Comparison of ENCODE assay signal across 8 cellular contexts in the genomic region with DNA sequence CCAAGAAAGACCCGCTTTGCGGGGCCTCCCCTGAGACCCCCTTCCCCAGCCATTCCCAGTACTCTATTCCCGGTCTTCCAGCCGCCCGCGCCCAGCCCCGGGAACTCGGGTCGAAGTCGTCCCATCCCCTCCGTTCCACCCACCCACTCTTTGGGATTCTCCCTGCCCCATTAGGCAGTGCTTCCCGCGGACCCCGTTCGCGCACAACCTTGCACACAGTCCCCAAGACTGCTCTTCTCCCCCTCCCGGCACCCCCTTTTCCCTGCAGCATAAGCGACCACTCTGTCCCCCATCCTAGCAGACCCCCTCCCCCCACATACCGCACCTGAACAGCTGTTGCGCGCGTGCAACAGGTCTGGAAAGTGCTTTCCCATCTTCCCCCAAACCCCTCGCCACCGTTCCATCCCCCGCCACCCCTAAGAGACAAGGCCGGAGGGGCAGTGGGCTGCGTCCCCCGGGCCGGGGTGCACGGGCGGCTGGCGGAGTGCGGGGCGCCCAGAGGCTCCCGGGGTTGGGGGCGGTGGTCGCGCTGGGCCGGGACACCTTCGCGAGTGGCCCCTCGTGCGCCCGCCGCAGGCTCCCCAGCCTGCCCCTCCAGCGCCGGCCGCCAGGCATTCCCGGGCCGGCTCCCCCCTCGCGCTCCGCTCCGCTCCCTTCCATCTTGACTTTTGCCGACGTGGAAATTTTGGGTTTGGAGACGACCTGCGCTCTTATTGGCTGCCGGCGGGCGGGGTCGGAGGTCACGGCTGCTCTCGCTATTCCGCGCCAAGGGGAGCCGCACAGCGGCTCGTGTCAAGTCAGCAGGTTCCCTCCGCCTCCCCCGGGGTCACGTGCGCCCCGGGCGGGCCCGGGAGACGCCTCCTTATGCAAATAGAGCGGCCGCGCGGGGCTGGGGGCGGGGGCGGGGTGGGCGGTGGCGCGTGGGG.
DNase-seq lines count a peak whose midpoint lies in the region; ATAC-seq, FAIRE-seq and TF ChIP-seq lines count a peak whose summit lies in the region.

No MANE protein-coding gene starts in this region.

- peaks cover 62% of the 10 kb centered on the region for H3K27me3 Mint-ChIP-seq in dendritic cell treated with granulocyte-macrophage colony-stimulating factor and Interleukin-4, amounts not matched to agents 40 ng/mL and 50 ng/mL, for 4 days

- DNase-seq in AG10803 (ENCODE audit: low read depth) (peak; percentile 76), NCI-H2227 treated with DMSO at 0.1 percent for 48 hours (lab: John Stamatoyannopoulos, UW) (peak; percentile 91), HepG2 (ENCODE audit: low spot score) (peak; percentile 88)
- DNase-seq in activated CD4-positive, alpha-beta T cell treated with anti-CD3 and anti-CD28 coated beads for 48 hours, result peak; percentile 88
- peak; percentile 81 for DNase-seq in stimulated activated CD4-positive, alpha-beta T cell treated with anti-CD3 and anti-CD28 coated beads, Interleukin-4, amount 100 ng/mL, for 1 hour

- 2% methylated on average over 20 of the region's 86 CpGs for WGBS in HepG2 (ENCODE audit: low lambda C conversion rate)

- H3K79me2 ChIP-seq in HepG2 (ENCODE audit: insufficient read depth, low read length), result peaks cover 3% of the 10 kb centered on the region

- TF ChIP-seq EP300 in HepG2 (IDR thresholded peaks at IDR 0.05; ENCODE audit: low read depth in 2 of 2, low read length in 2 of 2) (no peak), HepG2 (CRISPR knock-in tag; IDR thresholded peaks at IDR 0.05; ENCODE audit: borderline replicate concordance) (no peak)

- peaks cover 14% of the 10 kb centered on the region for H3K4me1 Mint-ChIP-seq in dendritic cell treated with granulocyte-macrophage colony-stimulating factor and Interleukin-4, amounts not matched to agents 40 ng/mL and 50 ng/mL, for 4 days (ENCODE audit: low read depth)

- peak; percentile 57 for FAIRE-seq in HepG2 (lab: Jason Lieb, UNC)

- peak overlapping the region; percentile 79 for H3K9ac ChIP-seq in HepG2 (ENCODE audit: insufficient read depth, low read depth, low read length)

- in situ Hi-C loops in HepG2 (cut with HindIII; ENCODE audit: extremely low pct_ligation_motif_present, low pct_unique_long_range_greater_than_20kb), result no loop called here

- H3K4me3 Mint-ChIP-seq in dendritic cell treated with granulocyte-macrophage colony-stimulating factor and Interleukin-4, amounts not matched to agents 40 ng/mL and 50 ng/mL, for 4 days, result peak overlapping the region; percentile 82

- CTCF ChIA-PET in HepG2 (lab: Yijun Ruan, JAX; ENCODE audit: low intra/inter-chr PET ratio, low total read pairs), result no interaction called here

- H3K27me3 ChIP-seq in HepG2 (ENCODE audit: control insufficient read depth in 1 of 2, insufficient read depth in 2 of 2, low read length in 2 of 2), result no peaks in the 10 kb centered on the region

- peak overlapping the region; percentile 80 for H3K27ac ChIP-seq in HepG2 (ENCODE audit: extremely low read length, insufficient read depth, low read length)

- BruUV-seq in HepG2 (replicated peaks; lab: Mats Ljungman, UMichigan), result no TSS peak

- no peak overlapping the region for H2AFZ ChIP-seq in HepG2 (ENCODE audit: low read length)

- TF ChIP-seq CTCF in AG10803 (conservative IDR thresholded peaks at IDR 0.05; ENCODE audit: low read length) (no peak), HepG2 (CRISPR knock-in tag; IDR thresholded peaks at IDR 0.05) (peak; percentile 0; the same call in 1 of the 2 replicates)

- no peaks in the 10 kb centered on the region for H3K9me3 ChIP-seq in HepG2 (ENCODE audit: low read length)

- no peaks in the 10 kb centered on the region for H3K36me3 Mint-ChIP-seq in dendritic cell treated with granulocyte-macrophage colony-stimulating factor and Interleukin-4, amounts not matched to agents 40 ng/mL and 50 ng/mL, for 4 days (ENCODE audit: low read depth)

- peak in 1 of 2 experiments; percentile 15; a peak in 2 of 4 replicates for TF ChIP-seq POLR2A in HepG2 (IDR thresholded peaks at IDR 0.05; ENCODE audit: insufficient read depth in 1 of 2, low read depth in 2 of 2, low read length in 2 of 2)

- no peaks in the 10 kb centered on the region for H3K36me3 ChIP-seq in HepG2 (replicated peaks in 1 of 2; ENCODE audit: control insufficient read depth in 1 of 2, insufficient read depth in 2 of 2, low read length in 2 of 2)

- peak overlapping the region; percentile 98 for H3K4me2 ChIP-seq in HepG2 (ENCODE audit: low read depth, low read length)

- peak overlapping the region; percentile 71 for H3K4me3 ChIP-seq in AG10803 (ENCODE audit: low read length)
- H3K4me3 ChIP-seq in HepG2 (replicated peaks in 1 of 3; ENCODE audit: insufficient read depth in 1 of 3, low read depth in 2 of 3, low read length in 3 of 3), result peak overlapping the region; percentile 78 to 85 (median 79)

- peaks cover 40% of the 10 kb centered on the region for H3K4me1 ChIP-seq in HepG2 (ENCODE audit: insufficient read depth, low read length)

- H4K20me1 ChIP-seq in HepG2 (ENCODE audit: insufficient read depth, low read length), result no peaks in the 10 kb centered on the region

- TF ChIP-seq RAD21 in HepG2 (CRISPR knock-in tag; IDR thresholded peaks at IDR 0.05), result peak; percentile 25; the same call in 1 of the 2 replicates

- POLR2A ChIA-PET in HepG2 (lab: Yijun Ruan, JAX), result no interaction called here

- peak; percentile 88 for ATAC-seq in GM19023 (IDR thresholded peaks at IDR 0.05; ENCODE audit: unreplicated experiment)
- ATAC-seq in HG03175 (IDR thresholded peaks at IDR 0.05; ENCODE audit: unreplicated experiment), result peak; percentile 89
- peak; percentile 74 for ATAC-seq in HepG2

- intact Hi-C loops in dendritic cell treated with granulocyte-macrophage colony-stimulating factor and Interleukin-4, amounts not matched to agents 40 ng/mL and 50 ng/mL, for 4 days (cut with micrococcal nuclease), result no loop called here
- intact Hi-C loops in HepG2 (cut with micrococcal nuclease; ENCODE audit: unreplicated experiment), result loop anchor here (5.0 kb wide), 2 partner anchors 37 to 207 kb away; no protein-coding TSS in a partner anchor

- H3K9me3 Mint-ChIP-seq in dendritic cell treated with granulocyte-macrophage colony-stimulating factor and Interleukin-4, amounts not matched to agents 40 ng/mL and 50 ng/mL, for 4 days, result no peaks in the 10 kb centered on the region

- peak overlapping the region; percentile 57 for H3K27ac Mint-ChIP-seq in dendritic cell treated with granulocyte-macrophage colony-stimulating factor and Interleukin-4, amounts not matched to agents 40 ng/mL and 50 ng/mL, for 4 days

TF ChIP-seq in HepG2, 621 proteins besides CTCF, POLR2A, EP300 and RAD21 (continues in another document):
- TF ChIP-seq MEIS1 (CRISPR knock-in tag; IDR thresholded peaks at IDR 0.05; ENCODE audit: borderline replicate concordance), result no peak
- no peak for TF ChIP-seq MTA1 (CRISPR knock-in tag; IDR thresholded peaks at IDR 0.05; ENCODE audit: borderline replicate concordance)
- TF ChIP-seq NBN (conservative IDR thresholded peaks at IDR 0.05), result no peak
- TF ChIP-seq KDM3A (CRISPR knock-in tag; IDR thresholded peaks at IDR 0.05; ENCODE audit: low read depth), result no peak; the same call in 1 of the 2 replicates
- TF ChIP-seq, protein P1, sequence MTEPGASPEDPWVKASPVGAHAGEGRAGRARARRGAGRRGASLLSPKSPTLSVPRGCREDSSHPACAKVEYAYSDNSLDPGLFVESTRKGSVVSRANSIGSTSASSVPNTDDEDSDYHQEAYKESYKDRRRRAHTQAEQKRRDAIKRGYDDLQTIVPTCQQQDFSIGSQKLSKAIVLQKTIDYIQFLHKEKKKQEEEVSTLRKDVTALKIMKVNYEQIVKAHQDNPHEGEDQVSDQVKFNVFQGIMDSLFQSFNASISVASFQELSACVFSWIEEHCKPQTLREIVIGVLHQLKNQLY (CRISPR knock-in tag; IDR thresholded peaks at IDR 0.05), result 0 out of 2 replicates have a peak, but pooled peaks have one; percentile 33
- no peak for TF ChIP-seq ZNF382 (CRISPR knock-in tag; IDR thresholded peaks at IDR 0.05; ENCODE audit: borderline replicate concordance)
- TF ChIP-seq, protein P2, sequence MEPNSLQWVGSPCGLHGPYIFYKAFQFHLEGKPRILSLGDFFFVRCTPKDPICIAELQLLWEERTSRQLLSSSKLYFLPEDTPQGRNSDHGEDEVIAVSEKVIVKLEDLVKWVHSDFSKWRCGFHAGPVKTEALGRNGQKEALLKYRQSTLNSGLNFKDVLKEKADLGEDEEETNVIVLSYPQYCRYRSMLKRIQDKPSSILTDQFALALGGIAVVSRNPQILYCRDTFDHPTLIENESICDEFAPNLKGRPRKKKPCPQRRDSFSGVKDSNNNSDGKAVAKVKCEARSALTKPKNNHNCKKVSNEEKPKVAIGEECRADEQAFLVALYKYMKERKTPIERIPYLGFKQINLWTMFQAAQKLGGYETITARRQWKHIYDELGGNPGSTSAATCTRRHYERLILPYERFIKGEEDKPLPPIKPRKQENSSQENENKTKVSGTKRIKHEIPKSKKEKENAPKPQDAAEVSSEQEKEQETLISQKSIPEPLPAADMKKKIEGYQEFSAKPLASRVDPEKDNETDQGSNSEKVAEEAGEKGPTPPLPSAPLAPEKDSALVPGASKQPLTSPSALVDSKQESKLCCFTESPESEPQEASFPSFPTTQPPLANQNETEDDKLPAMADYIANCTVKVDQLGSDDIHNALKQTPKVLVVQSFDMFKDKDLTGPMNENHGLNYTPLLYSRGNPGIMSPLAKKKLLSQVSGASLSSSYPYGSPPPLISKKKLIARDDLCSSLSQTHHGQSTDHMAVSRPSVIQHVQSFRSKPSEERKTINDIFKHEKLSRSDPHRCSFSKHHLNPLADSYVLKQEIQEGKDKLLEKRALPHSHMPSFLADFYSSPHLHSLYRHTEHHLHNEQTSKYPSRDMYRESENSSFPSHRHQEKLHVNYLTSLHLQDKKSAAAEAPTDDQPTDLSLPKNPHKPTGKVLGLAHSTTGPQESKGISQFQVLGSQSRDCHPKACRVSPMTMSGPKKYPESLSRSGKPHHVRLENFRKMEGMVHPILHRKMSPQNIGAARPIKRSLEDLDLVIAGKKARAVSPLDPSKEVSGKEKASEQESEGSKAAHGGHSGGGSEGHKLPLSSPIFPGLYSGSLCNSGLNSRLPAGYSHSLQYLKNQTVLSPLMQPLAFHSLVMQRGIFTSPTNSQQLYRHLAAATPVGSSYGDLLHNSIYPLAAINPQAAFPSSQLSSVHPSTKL (CRISPR knock-in tag; IDR thresholded peaks at IDR 0.05), result 0 out of 2 replicates have a peak, but pooled peaks have one; percentile 31
- TF ChIP-seq, protein P3, sequence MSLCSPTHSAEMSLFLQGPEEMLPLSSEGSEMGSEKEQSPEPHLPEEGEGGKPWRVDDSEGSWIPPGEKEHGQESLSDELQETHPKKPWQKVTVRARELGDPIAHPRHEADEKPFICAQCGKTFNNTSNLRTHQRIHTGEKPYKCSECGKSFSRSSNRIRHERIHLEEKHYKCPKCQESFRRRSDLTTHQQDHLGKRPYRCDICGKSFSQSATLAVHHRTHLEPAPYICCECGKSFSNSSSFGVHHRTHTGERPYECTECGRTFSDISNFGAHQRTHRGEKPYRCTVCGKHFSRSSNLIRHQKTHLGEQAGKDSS (CRISPR knock-in tag; IDR thresholded peaks at IDR 0.05; ENCODE audit: borderline replicate concordance, low read depth), result no peak
- no peak for TF ChIP-seq ZNF33A (CRISPR knock-in tag; IDR thresholded peaks at IDR 0.05; ENCODE audit: borderline replicate concordance)

Comparison
In these comparisons a context has a peak if more than half of its experiments do, and no peak if none do; other contexts are left out.
1. Peak in every context shown above with its lines: DNase-seq, ATAC-seq, H3K4me3 ChIP-seq and H3K27ac ChIP-seq.